Comparison of ENCODE assay signal across 1 cellular context in genomic region chr5:158978061-158978745, GRCh38.
A peak's percentile ranks its signal among the peaks of the same experiment; 100 is the strongest.
TF ChIP-seq lines count a peak whose summit lies in the region.

No MANE protein-coding gene starts in this region.

TF ChIP-seq in SK-N-SH, 30 proteins besides CTCF, POLR2A, EP300 and RAD21 (continued from another document):
- TF ChIP-seq NRF1 (IDR thresholded peaks at IDR 0.05; ENCODE audit: low read depth, low read length) (no peak), PBX3 (IDR thresholded peaks at IDR 0.05) (no peak), CHD2 (IDR thresholded peaks at IDR 0.05; ENCODE audit: low read length, partially characterized antibody) (no peak), MXI1 (IDR thresholded peaks at IDR 0.05; ENCODE audit: low read depth, low read length) (no peak), YY1 (IDR thresholded peaks at IDR 0.05; ENCODE audit: low read depth) (no peak), USF2 (IDR thresholded peaks at IDR 0.05; ENCODE audit: borderline replicate concordance, low read depth, low read length) (no peak), ZBTB33 (IDR thresholded peaks at IDR 0.05; ENCODE audit: borderline replicate concordance, low read depth) (no peak), POLR2AphosphoS5 (IDR thresholded peaks at IDR 0.05; ENCODE audit: low read depth, low read length) (no peak), FOSL2 (IDR thresholded peaks at IDR 0.05; ENCODE audit: borderline replicate concordance, low read depth) (peak; percentile 22; the same call in 1 of the 2 replicates), JUND (IDR thresholded peaks at IDR 0.05) (peak; percentile 33), ELF1 (IDR thresholded peaks at IDR 0.05) (no peak), REST (IDR thresholded peaks at IDR 0.05; ENCODE audit: low read depth, low read length) (no peak), GABPA (IDR thresholded peaks at IDR 0.05; ENCODE audit: low read depth) (no peak), TAF1 (IDR thresholded peaks at IDR 0.05; ENCODE audit: borderline replicate concordance, low read depth, low read length) (no peak), MEF2A (IDR thresholded peaks at IDR 0.05; ENCODE audit: borderline replicate concordance, low read depth) (no peak), NFIC (IDR thresholded peaks at IDR 0.05; ENCODE audit: borderline replicate concordance) (peak; percentile 88)
TF ChIP-seq in SK-N-SH: peak in this region for 5.
